28 cellular contexts compared by ENCODE assay signal in genomic region chrX:54024350-54024749, GRCh38.
"Had no signal": no experiment of that assay in that cellular context is flagged by ENCODE, and none has a peak within 500 bp of the region (broad histone marks: within the 10 kb centered on the region; RNA-seq: fewer than 3 reads in every experiment).

No MANE protein-coding gene starts in this region.

- H3K4me1 ChIP-seq: ascending aorta, esophagus muscularis mucosa, foreskin keratinocyte, gastrocnemius medialis, heart left ventricle had no signal

- H3K27me3 Mint-ChIP-seq: activated CD8-positive, alpha-beta T cell treated with anti-CD3 and anti-CD28 coated beads for 36 hours; activated naive CD8-positive, alpha-beta T cell treated with anti-CD3 and anti-CD28 coated beads, Interleukin-2, amount 10 ng/mL, durations not matched to agents 7 days and 5 days; activated T-helper 17 cell treated with anti-CD3 and anti-CD28 coated beads, Interleukin-2, amount 50 U/mL, for 72 hours; effector memory CD8-positive, alpha-beta T cell had no signal

- H3K36me3 ChIP-seq: brain microvascular endothelial cell had no signal

- DNase-seq: activated CD4-positive, alpha-beta T cell treated with anti-CD3 and anti-CD28 coated beads for 1 hour; activated CD4-positive, alpha-beta T cell treated with anti-CD3 and anti-CD28 coated beads for 4 hours; activated CD4-positive, alpha-beta T cell treated with anti-CD3 and anti-CD28 coated beads, Interleukin-2, amount 50 U/mL, for 1 hour; activated CD4-positive, alpha-beta T cell treated with anti-CD3 and anti-CD28 coated beads, Interleukin-2, amount 50 U/mL, for 48 hours; activated CD8-positive, alpha-beta memory T cell treated with anti-CD3 and anti-CD28 coated beads for 24 hours; activated CD8-positive, alpha-beta T cell treated with anti-CD3 and anti-CD28 coated beads for 36 hours; activated effector memory CD4-positive, alpha-beta T cell treated with Interleukin-2 at 50 U/mL for 16 hours; activated gamma-delta T cell treated with Interleukin-2 at 50 U/mL for 16 hours; activated naive CD4-positive, alpha-beta T cell treated with anti-CD3 and anti-CD28 coated beads, Interleukin-2, amount 50 U/mL, for 16 hours; activated naive CD4-positive, alpha-beta T cell treated with Interleukin-2 at 50 U/mL for 16 hours; activated naive CD8-positive, alpha-beta T cell treated with anti-CD3 and anti-CD28 coated beads, Interleukin-2, amount 10 ng/mL, durations not matched to agents 7 days and 5 days; activated T-cell treated with anti-CD3 and anti-CD28 coated beads, Interleukin-2, amount 50 U/mL, for 4 hours; brain microvascular endothelial cell; cortex of kidney; dermis blood vessel endothelial cell; effector CD4-positive, alpha-beta T cell; effector memory CD8-positive, alpha-beta T cell; erythroblast; foreskin keratinocyte; gastrocnemius medialis; glutamatergic neuron; heart left ventricle; T-helper 2 cell had no signal

- FAIRE-seq: bronchial epithelial cell, colon had no signal

- H3K4me3 Mint-ChIP-seq: activated CD8-positive, alpha-beta T cell treated with anti-CD3 and anti-CD28 coated beads for 36 hours; activated naive CD8-positive, alpha-beta T cell treated with anti-CD3 and anti-CD28 coated beads, Interleukin-2, amount 10 ng/mL, durations not matched to agents 7 days and 5 days; activated T-cell treated with anti-CD3 and anti-CD28 coated beads, Interleukin-2, amount 50 U/mL, for 4 hours; activated T-helper 17 cell treated with anti-CD3 and anti-CD28 coated beads, Interleukin-2, amount 50 U/mL, for 72 hours; effector memory CD8-positive, alpha-beta T cell had no signal

- ATAC-seq: activated CD8-positive, alpha-beta T cell treated with anti-CD3 and anti-CD28 coated beads for 36 hours; activated T-cell treated with anti-CD3 and anti-CD28 coated beads, Interleukin-2, amount 50 U/mL, for 4 hours; activated T-helper 17 cell treated with anti-CD3 and anti-CD28 coated beads, Interleukin-2, amount 50 U/mL, for 72 hours; effector memory CD8-positive, alpha-beta T cell; foreskin keratinocyte; gastrocnemius medialis; heart left ventricle had no signal

- H3K27ac ChIP-seq: ascending aorta, brain microvascular endothelial cell, esophagus muscularis mucosa, foreskin keratinocyte, gastrocnemius medialis, heart left ventricle had no signal

- H3K9me3 ChIP-seq: ascending aorta, esophagus muscularis mucosa, gastrocnemius medialis, heart left ventricle had no signal

- H3K9me3 Mint-ChIP-seq: activated CD8-positive, alpha-beta T cell treated with anti-CD3 and anti-CD28 coated beads for 36 hours; activated naive CD8-positive, alpha-beta T cell treated with anti-CD3 and anti-CD28 coated beads, Interleukin-2, amount 10 ng/mL, durations not matched to agents 7 days and 5 days; activated T-cell treated with anti-CD3 and anti-CD28 coated beads, Interleukin-2, amount 50 U/mL, for 4 hours; activated T-helper 17 cell treated with anti-CD3 and anti-CD28 coated beads, Interleukin-2, amount 50 U/mL, for 72 hours; effector memory CD8-positive, alpha-beta T cell had no signal

- H3K27me3 ChIP-seq: ascending aorta, brain microvascular endothelial cell, esophagus muscularis mucosa, foreskin keratinocyte, gastrocnemius medialis, heart left ventricle had no signal

- H3K27ac Mint-ChIP-seq: activated CD8-positive, alpha-beta T cell treated with anti-CD3 and anti-CD28 coated beads for 36 hours; activated naive CD8-positive, alpha-beta T cell treated with anti-CD3 and anti-CD28 coated beads, Interleukin-2, amount 10 ng/mL, durations not matched to agents 7 days and 5 days; activated T-helper 17 cell treated with anti-CD3 and anti-CD28 coated beads, Interleukin-2, amount 50 U/mL, for 72 hours had no signal

- H3K4me3 ChIP-seq: ascending aorta, esophagus muscularis mucosa, gastrocnemius medialis, heart left ventricle had no signal
